Comparison of ENCODE assay signal across 8 cellular contexts in the genomic region with DNA sequence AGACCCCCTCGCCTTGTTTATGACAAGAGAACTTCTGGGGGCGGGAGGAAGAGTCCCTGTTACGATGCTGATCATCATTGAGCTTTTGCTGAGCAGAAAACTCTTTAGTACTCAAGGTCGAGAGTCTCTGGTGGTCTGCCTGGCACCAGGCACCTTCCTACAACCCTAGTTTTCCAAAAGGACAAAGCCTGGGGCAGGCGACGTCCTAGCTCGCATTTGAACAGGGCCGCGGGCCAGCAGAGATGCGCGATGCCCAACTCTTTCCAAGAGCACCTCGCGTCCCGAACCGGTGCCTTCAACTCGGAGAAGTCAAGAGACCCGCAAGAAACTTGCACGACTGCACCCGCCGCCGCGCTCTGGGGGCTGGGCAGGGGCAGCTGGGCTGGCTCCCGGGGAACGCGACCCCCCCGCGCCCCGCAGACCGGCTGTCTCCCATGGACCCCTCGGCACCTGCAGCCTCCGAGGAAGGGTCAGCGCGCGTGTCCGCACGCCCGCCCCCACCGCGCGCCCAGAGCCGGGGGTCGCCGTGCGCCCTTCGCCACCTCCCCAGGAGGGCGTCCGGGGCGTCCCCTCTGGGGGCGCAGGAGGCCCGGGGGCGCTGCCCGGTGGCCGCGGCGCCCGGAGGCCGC. TPM values are rescaled to one million over a fixed set of nuclear protein-coding genes. Genes with fewer than 3 reads are reported as not detected.
A peak's percentile ranks its signal among the peaks of the same experiment; 100 is the strongest.
DNase-seq lines count a peak whose midpoint lies in the region; ATAC-seq and TF ChIP-seq lines count a peak whose summit lies in the region.

No MANE protein-coding gene starts in this region.

- peak overlapping the region; percentile 38 for H3K9ac ChIP-seq in mesendoderm (ENCODE audit: low read length)

- no peak overlapping the region for H2BK15ac ChIP-seq in mesendoderm (replicated peaks; ENCODE audit: low read depth)

- H3K27me3 ChIP-seq in RWPE2 (ENCODE audit: insufficient read depth, poor library complexity, severe bottlenecking) = no peaks in the 10 kb centered on the region
- H3K27me3 ChIP-seq in effector memory CD4-positive, alpha-beta T cell (replicated peaks; ENCODE audit: control insufficient read depth, insufficient read depth, low read length, poor library complexity, severe bottlenecking) = peaks cover 11% of the 10 kb centered on the region
- H3K27me3 ChIP-seq in mesendoderm (ENCODE audit: insufficient read depth, low read length, poor library complexity) = peaks cover 5% of the 10 kb centered on the region

- peak overlapping the region; percentile 43 for H3K4me2 ChIP-seq in mesendoderm (ENCODE audit: low read length)

- DNase-seq in activated T-cell treated with anti-CD3 and anti-CD28 coated beads, Interleukin-2, amount 50 U/mL, for 1 hour = peak; percentile 39
- DNase-seq in activated T-cell treated with anti-CD3 and anti-CD28 coated beads for 4 hours (no peak), RWPE2 (ENCODE audit: low spot score) (no peak), mesendoderm (peak; percentile 31), ureter (ENCODE audit: low spot score) (peak; percentile 52), germinal center (ENCODE audit: low spot score) (no peak)
- no peak for DNase-seq in effector memory CD4-positive, alpha-beta T cell

- peak overlapping the region; percentile 83 for H3K4ac ChIP-seq in mesendoderm (ENCODE audit: low read depth, low read length)

- H3K18ac ChIP-seq in mesendoderm (ENCODE audit: low read length) = no peak overlapping the region

- no peak overlapping the region for H2BK120ac ChIP-seq in mesendoderm (ENCODE audit: low read depth, low read length)

- peaks cover 9% of the 10 kb centered on the region for H3K4me1 ChIP-seq in RWPE2 (ENCODE audit: insufficient read depth, poor library complexity, severe bottlenecking)
- peaks cover 6% of the 10 kb centered on the region for H3K4me1 ChIP-seq in effector memory CD4-positive, alpha-beta T cell (ENCODE audit: control insufficient read depth, insufficient read depth, low read length, poor library complexity, severe bottlenecking)
- H3K4me1 ChIP-seq in mesendoderm (ENCODE audit: control insufficient read depth, low read depth, low read length) = no peaks in the 10 kb centered on the region

- H3K79me1 ChIP-seq in mesendoderm (ENCODE audit: low read length) = peaks cover under 1% of the 10 kb centered on the region

- no peaks in the 10 kb centered on the region for H3K36me3 ChIP-seq in RWPE2 (ENCODE audit: low read depth)
- H3K36me3 ChIP-seq in effector memory CD4-positive, alpha-beta T cell (ENCODE audit: control insufficient read depth, insufficient read depth, low read length) = no peaks in the 10 kb centered on the region
- no peaks in the 10 kb centered on the region for H3K36me3 ChIP-seq in mesendoderm (ENCODE audit: control insufficient read depth, insufficient read depth, low read length)

- H3K79me2 ChIP-seq in mesendoderm (ENCODE audit: control insufficient read depth, insufficient read depth, low read length) = peaks cover 10% of the 10 kb centered on the region

- no peak overlapping the region for H2BK5ac ChIP-seq in mesendoderm (ENCODE audit: low read length)

- no CpG with 5 or more reads among the region's 57 CpGs for WGBS in mesendoderm (ENCODE audit: extremely low coverage, insufficient coverage, low lambda C conversion rate)

- no peak overlapping the region for H4K8ac ChIP-seq in mesendoderm (ENCODE audit: low read depth, low read length)

- peak overlapping the region; percentile 86 for H3K56ac ChIP-seq in mesendoderm (ENCODE audit: low read length)

- no peak for TF ChIP-seq CTCF in RWPE2 (IDR thresholded peaks at IDR 0.05; ENCODE audit: poor library complexity, severe bottlenecking)

- H3K4me3 ChIP-seq in RWPE2 (ENCODE audit: severe bottlenecking) (peak overlapping the region; percentile 73), mesendoderm (ENCODE audit: low read length) (no peak overlapping the region)
- peak overlapping the region; percentile 64 for H3K4me3 ChIP-seq in effector memory CD4-positive, alpha-beta T cell (ENCODE audit: insufficient read depth, low read depth, low read length, poor library complexity, severe bottlenecking)

- H3K27ac ChIP-seq in RWPE2 (ENCODE audit: poor library complexity, severe bottlenecking) = peak overlapping the region; percentile 79
- H3K27ac ChIP-seq in effector memory CD4-positive, alpha-beta T cell (ENCODE audit: insufficient read depth, low read length, poor library complexity, severe bottlenecking) = no peak overlapping the region
- no peak overlapping the region for H3K27ac ChIP-seq in mesendoderm (ENCODE audit: low read depth, low read length)

- H2AK5ac ChIP-seq in mesendoderm (ENCODE audit: low read length) = no peak overlapping the region

- ATAC-seq in RWPE2 (ENCODE audit: low read depth) (no peak), HG03520 (IDR thresholded peaks at IDR 0.05; ENCODE audit: unreplicated experiment) (no peak)

- H4K5ac ChIP-seq in mesendoderm (ENCODE audit: low read length) = no peak overlapping the region

- no peaks in the 10 kb centered on the region for H3K9me3 ChIP-seq in RWPE2 (ENCODE audit: severe bottlenecking)
- H3K9me3 ChIP-seq in effector memory CD4-positive, alpha-beta T cell (ENCODE audit: control insufficient read depth, low read length) = no peaks in the 10 kb centered on the region

- no peak overlapping the region for H3K23ac ChIP-seq in mesendoderm (ENCODE audit: low read length)

RNA-seq across cellular contexts. Expression of a gene that starts 0.4 kb away (rescaled TPM):
- 5.7 TPM for polyA plus RNA-seq in mesendoderm (2013, experiment 1 of 2)
- polyA plus RNA-seq in mesendoderm (2013, experiment 2 of 2) = 6.0 TPM
- 14.8 TPM for total RNA-seq in ureter

RNA-seq across cellular contexts. Expression of a gene that starts 57.2 kb away (rescaled TPM):
- polyA plus RNA-seq in mesendoderm (2013, experiment 1 of 2) = 48.2 TPM
- 49.6 TPM for polyA plus RNA-seq in mesendoderm (2013, experiment 2 of 2)
- total RNA-seq in ureter = 72.2 TPM

Comparison
In these comparisons a context has a peak if more than half of its experiments do, and no peak if none do; other contexts are left out.
1. DNase-seq: peak in activated T-cell treated with anti-CD3 and anti-CD28 coated beads, Interleukin-2, amount 50 U/mL, for 1 hour (single experiment), mesendoderm (single experiment) and ureter (single experiment); none in activated T-cell treated with anti-CD3 and anti-CD28 coated beads for 4 hours (single experiment), RWPE2 (single experiment), effector memory CD4-positive, alpha-beta T cell (0 of 3) and germinal center (single experiment).